18 cellular contexts compared by ENCODE assay signal in genomic region chr2:119304852-119305251, GRCh38.
DNase-seq lines count a peak whose midpoint lies in the region; ATAC-seq, FAIRE-seq and TF ChIP-seq lines count a peak whose summit lies in the region.
"Had no signal": no experiment of that assay in that cellular context is flagged by ENCODE, and none has a peak within 500 bp of the region (broad histone marks: within the 10 kb centered on the region; RNA-seq: fewer than 3 reads in every experiment).

No MANE protein-coding gene starts in this region.

- H3K9ac ChIP-seq in liver (ENCODE audit: low read depth in 1 of 2, low read length in 2 of 2): peak overlapping the region in 1 of 2 donors; percentile 29
- no peak overlapping the region for H3K9ac ChIP-seq in HepG2 (ENCODE audit: insufficient read depth, low read depth, low read length)

- 37% methylated on average over 2 of the region's 2 CpGs for WGBS in liver
- 66% methylated on average over 2 of the region's 2 CpGs for WGBS in HepG2 (ENCODE audit: low lambda C conversion rate)
- WGBS in prostate gland: 44% methylated on average over 2 of the region's 2 CpGs

- H3K36me3 ChIP-seq in liver (ENCODE audit: control insufficient read depth in 4 of 4, insufficient read depth in 3 of 4, low read depth in 1 of 4, low read length in 3 of 4) (no peaks in the 10 kb centered on the region), HepG2 (replicated peaks in 1 of 2; ENCODE audit: control insufficient read depth in 1 of 2, insufficient read depth in 2 of 2, low read length in 2 of 2) (no peaks in the 10 kb centered on the region), prostate gland (no peaks in the 10 kb centered on the region), WERI-Rb-1 (no peaks in the 10 kb centered on the region)

- in situ Hi-C loops in HepG2 (cut with HindIII; ENCODE audit: extremely low pct_ligation_motif_present, low pct_unique_long_range_greater_than_20kb): no loop called here

- TF ChIP-seq RAD21 in liver (IDR thresholded peaks at IDR 0.05) (peak in 1 of 2 donors; percentile 65), HepG2 (CRISPR knock-in tag; IDR thresholded peaks at IDR 0.05) (no peak)

- peaks cover 1 to 13% (median 8%) of the 10 kb centered on the region in 4 donors for H3K4me1 ChIP-seq in liver (ENCODE audit: control insufficient read depth in 4 of 4, insufficient read depth in 4 of 4, low read length in 3 of 4)
- peaks cover 25% of the 10 kb centered on the region for H3K4me1 ChIP-seq in HepG2 (ENCODE audit: insufficient read depth, low read length)
- no peaks in the 10 kb centered on the region for H3K4me1 ChIP-seq in prostate gland (replicated peaks)

- no peaks in the 10 kb centered on the region for H3K9me3 ChIP-seq in liver (ENCODE audit: control insufficient read depth in 4 of 4, low read length in 3 of 4)
- no peaks in the 10 kb centered on the region for H3K9me3 ChIP-seq in HepG2 (ENCODE audit: low read length)
- H3K9me3 ChIP-seq in prostate gland: no peaks in the 10 kb centered on the region
- no peaks in the 10 kb centered on the region for H3K9me3 ChIP-seq in WERI-Rb-1 (ENCODE audit: severe bottlenecking)

- TF ChIP-seq EP300 in HepG2 (IDR thresholded peaks at IDR 0.05; ENCODE audit: low read depth in 2 of 2, low read length in 2 of 2): no peak
- TF ChIP-seq EP300 in HepG2 (CRISPR knock-in tag; IDR thresholded peaks at IDR 0.05; ENCODE audit: borderline replicate concordance): no peak

- no peak for ATAC-seq in HepG2
- ATAC-seq: SK-N-SH treated with all-trans-retinoic acid at 6 μM for 48 hours had no signal

- POLR2A ChIA-PET in HepG2 (lab: Yijun Ruan, JAX): no interaction called here

- CTCF ChIA-PET in HepG2 (lab: Yijun Ruan, JAX; ENCODE audit: low intra/inter-chr PET ratio, low total read pairs): no interaction called here

- H2AFZ ChIP-seq in HepG2 (ENCODE audit: low read length): no peak overlapping the region

- no peaks in the 10 kb centered on the region for H4K20me1 ChIP-seq in HepG2 (ENCODE audit: insufficient read depth, low read length)

- TF ChIP-seq POLR2A in HepG2 (IDR thresholded peaks at IDR 0.05; ENCODE audit: insufficient read depth in 1 of 2, low read depth in 2 of 2, low read length in 2 of 2): no peak
- no peak for TF ChIP-seq POLR2A in prostate gland (IDR thresholded peaks at IDR 0.05)

- no peaks in the 10 kb centered on the region for H3K27me3 ChIP-seq in liver (ENCODE audit: control insufficient read depth in 4 of 4, insufficient read depth in 4 of 4, low read length in 3 of 4)
- H3K27me3 ChIP-seq in HepG2 (ENCODE audit: control insufficient read depth in 1 of 2, insufficient read depth in 2 of 2, low read length in 2 of 2): no peaks in the 10 kb centered on the region
- H3K27me3 ChIP-seq in prostate gland (replicated peaks; ENCODE audit: insufficient read depth): no peaks in the 10 kb centered on the region
- H3K27me3 ChIP-seq in WERI-Rb-1 (ENCODE audit: insufficient read depth, low read depth, severe bottlenecking): no peaks in the 10 kb centered on the region

- FAIRE-seq in HepG2 (lab: Jason Lieb, UNC): no peak
- FAIRE-seq: H54 had no signal

- H3K79me2 ChIP-seq in HepG2 (ENCODE audit: insufficient read depth, low read length): no peaks in the 10 kb centered on the region

- DNase-seq in HepG2 (ENCODE audit: low spot score) (no peak), prostate gland (ENCODE audit: low spot score) (no peak), middle frontal gyrus (ENCODE audit: extremely low spot score, low spot score) (no peak), NCI-H2029 treated with DMSO at 0.1 percent for 48 hours (lab: John Stamatoyannopoulos, UW) (no peak), WERI-Rb-1 (no peak)
- DNase-seq: ACHN, C1 segment of cervical spinal cord, DMS79 treated with DMSO at 0.1 percent for 48 hours, HFFc6, KG1, NCI-H1930, NCI-H2171, NCI-H526 treated with DMSO at 0.1 percent for 48 hours, SIG-M5 had no signal

- BruUV-seq in HepG2 (replicated peaks; lab: Mats Ljungman, UMichigan): no TSS peak

- TF ChIP-seq CTCF in liver (IDR thresholded peaks at IDR 0.05; ENCODE audit: low read depth, low read length, missing input control): no peak
- no peak for TF ChIP-seq CTCF in HepG2 (CRISPR knock-in tag; IDR thresholded peaks at IDR 0.05)
- TF ChIP-seq CTCF in VCaP (conservative IDR thresholded peaks at IDR 0.05): no peak
- TF ChIP-seq CTCF in prostate gland (IDR thresholded peaks at IDR 0.05): no peak
- TF ChIP-seq CTCF in WERI-Rb-1 (IDR thresholded peaks at IDR 0.05; ENCODE audit: low read depth, low read length): no peak

- no peak overlapping the region for H3K27ac ChIP-seq in liver (ENCODE audit: low read depth in 1 of 2, low read length in 2 of 2)
- H3K27ac ChIP-seq in HepG2 (ENCODE audit: extremely low read length, insufficient read depth, low read length): no peak overlapping the region
- H3K27ac ChIP-seq in VCaP: peak overlapping the region; percentile 64
- peak overlapping the region; percentile 75 to 79 for H3K27ac ChIP-seq in prostate gland
- H3K27ac ChIP-seq in WERI-Rb-1: no peak overlapping the region

- intact Hi-C loops in HepG2 (cut with micrococcal nuclease; ENCODE audit: unreplicated experiment): no loop called here
- intact Hi-C loops in prostate gland (cut with DNase I): no loop called here

- H3K4me3 ChIP-seq in liver (ENCODE audit: low read depth in 1 of 3, low read length in 3 of 3) (no peak overlapping the region), HepG2 (replicated peaks in 1 of 3; ENCODE audit: insufficient read depth in 1 of 3, low read depth in 2 of 3, low read length in 3 of 3) (no peak overlapping the region), prostate gland (no peak overlapping the region), WERI-Rb-1 (ENCODE audit: low read depth, low read length) (no peak overlapping the region)

- H3K4me2 ChIP-seq in HepG2 (ENCODE audit: low read depth, low read length): no peak overlapping the region

TF ChIP-seq in liver, 16 proteins besides CTCF, POLR2A, EP300 and RAD21:
- TF ChIP-seq HNF4A (conservative IDR thresholded peaks at IDR 0.05): peak in 1 of 2 donors; percentile 8
- peak; percentile 24 for TF ChIP-seq YY1 (IDR thresholded peaks at IDR 0.05)
- TF ChIP-seq ZBTB33 (IDR thresholded peaks at IDR 0.05): no peak

TF ChIP-seq in HepG2, 621 proteins besides CTCF, POLR2A, EP300 and RAD21:
- TF ChIP-seq ZNF644 (CRISPR knock-in tag; IDR thresholded peaks at IDR 0.05; ENCODE audit: low read depth): no peak
- no peak for TF ChIP-seq ZNF101 (CRISPR knock-in tag; IDR thresholded peaks at IDR 0.05; ENCODE audit: borderline replicate concordance, low read depth)
- TF ChIP-seq SOX6 (IDR thresholded peaks at IDR 0.05): no peak
- TF ChIP-seq SOX6 (CRISPR knock-in tag; IDR thresholded peaks at IDR 0.05): no peak
- no peak for TF ChIP-seq MXI1 (IDR thresholded peaks at IDR 0.05; ENCODE audit: borderline replicate concordance, low read depth, low read length)
- TF ChIP-seq RBM22 (optimal IDR thresholded peaks at IDR 0.05; ENCODE audit: low read length): no peak
- no peak for TF ChIP-seq ELF1 (CRISPR knock-in tag; IDR thresholded peaks at IDR 0.05)
- no peak for TF ChIP-seq MAF1 (CRISPR knock-in tag; IDR thresholded peaks at IDR 0.05; ENCODE audit: borderline replicate concordance)
- no peak for TF ChIP-seq IRX3 (CRISPR knock-in tag; IDR thresholded peaks at IDR 0.05; ENCODE audit: borderline replicate concordance, low read depth)
- no peak for TF ChIP-seq ZNF296 (CRISPR knock-in tag; conservative IDR thresholded peaks at IDR 0.05)
- no peak for TF ChIP-seq ARHGAP35 (CRISPR knock-in tag; IDR thresholded peaks at IDR 0.05; ENCODE audit: borderline replicate concordance)
- no peak for TF ChIP-seq PREB (CRISPR knock-in tag; IDR thresholded peaks at IDR 0.05)
- no peak for TF ChIP-seq RBFOX2 (IDR thresholded peaks at IDR 0.05; ENCODE audit: low read depth, low read length)
- no peak for TF ChIP-seq DBP (CRISPR knock-in tag; IDR thresholded peaks at IDR 0.05; ENCODE audit: not compliant biosample characterization)
- no peak for TF ChIP-seq MIER2 (CRISPR knock-in tag; IDR thresholded peaks at IDR 0.05)
- no peak for TF ChIP-seq TARDBP (CRISPR knock-in tag; IDR thresholded peaks at IDR 0.05)
- TF ChIP-seq GFI1 (CRISPR knock-in tag; IDR thresholded peaks at IDR 0.05; ENCODE audit: borderline replicate concordance): no peak
- TF ChIP-seq MAZ (IDR thresholded peaks at IDR 0.05; ENCODE audit: borderline replicate concordance, low read depth, low read length): no peak
- no peak for TF ChIP-seq MAZ (CRISPR knock-in tag; IDR thresholded peaks at IDR 0.05; ENCODE audit: low read depth)

Comparison
In these comparisons a context has a peak if more than half of its experiments do, and no peak if none do; other contexts are left out.
1. H3K27ac ChIP-seq: peak in VCaP (single experiment) and prostate gland (2 of 2); none in liver (0 of 2), HepG2 (single experiment) and WERI-Rb-1 (single experiment).